33 cellular contexts compared by ENCODE assay signal in the genomic region with DNA sequence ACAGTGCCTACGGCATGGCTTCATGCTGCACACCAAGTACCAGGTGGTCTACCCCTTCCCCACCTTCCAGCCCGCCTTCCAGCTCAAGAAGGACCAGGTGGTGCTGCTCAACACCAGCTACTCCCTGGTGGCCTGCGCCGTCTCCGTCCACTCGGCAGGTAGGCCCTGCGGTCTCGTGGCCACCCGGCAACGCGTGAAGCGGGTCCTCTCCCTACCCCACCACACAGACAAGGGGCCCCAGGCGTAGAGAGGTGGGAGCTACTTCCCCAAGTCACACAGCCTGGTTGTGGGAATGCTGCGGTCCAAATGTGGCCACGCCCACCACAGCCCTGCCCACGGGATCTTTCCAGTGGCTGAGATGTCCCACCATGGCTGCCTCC. TPM values are rescaled to one million over a fixed set of nuclear protein-coding genes. Genes with fewer than 3 reads are reported as not detected.
"Had no signal": no experiment of that assay in that cellular context is flagged by ENCODE, and none has a peak within 500 bp of the region (broad histone marks: within the 10 kb centered on the region; RNA-seq: fewer than 3 reads in every experiment).

No MANE protein-coding gene starts in this region.

- ATAC-seq: activated naive CD4-positive, alpha-beta T cell treated with anti-CD3 and anti-CD28 coated beads, Interleukin-2, amount 50 U/mL, for 72 hours; activated naive CD8-positive, alpha-beta T cell treated with anti-CD3 and anti-CD28 coated beads, Interleukin-2, amount 50 U/mL, for 24 hours; activated T-cell treated with anti-CD3 and anti-CD28 coated beads, Interleukin-2, amount 50 U/mL, for 4 hours; body of pancreas; Panc1; T-cell had no signal

- H3K4me3 ChIP-seq: ascending aorta, body of pancreas had no signal

- H3K9me3 ChIP-seq: ascending aorta, body of pancreas had no signal

- FAIRE-seq: bronchial epithelial cell, TTC549 had no signal

- H3K27ac ChIP-seq: ascending aorta, body of pancreas, KMS-11 had no signal

- DNase-seq: activated B cell treated with CpG ODN at 0.5 μM for 24 hours; activated CD4-positive, alpha-beta T cell treated with anti-CD3 and anti-CD28 coated beads for 1 hour; activated CD4-positive, alpha-beta T cell treated with anti-CD3 and anti-CD28 coated beads, Interleukin-2, amount 10 ng/mL, durations not matched to agents 24 days and 14 days; activated CD4-positive, alpha-beta T cell treated with anti-CD3 and anti-CD28 coated beads, Interleukin-2, amount 50 U/mL, for 48 hours; activated CD8-positive, alpha-beta memory T cell treated with anti-CD3 and anti-CD28 coated beads for 24 hours; activated effector memory CD4-positive, alpha-beta T cell treated with anti-CD3 and anti-CD28 coated beads, Interleukin-2, amount 50 U/mL, for 16 hours; activated naive CD4-positive, alpha-beta T cell treated with Interleukin-2 at 50 U/mL for 16 hours; activated naive CD8-positive, alpha-beta T cell treated with anti-CD3 and anti-CD28 coated beads, Interleukin-2, amount 50 U/mL, for 24 hours; activated T-cell treated with anti-CD3 and anti-CD28 coated beads, Interleukin-2, amount 50 U/mL, for 4 hours; amniotic stem cell; body of pancreas; central memory CD4-positive, alpha-beta T cell; NCI-H1092; NCI-H1417; NCI-H1930; NCI-H2107; NCI-H2171 treated with DMSO at 0.1 percent for 48 hours; NCI-H345; NCI-H510A; NCI-H526 treated with DMSO at 0.1 percent for 48 hours; NCI-H82; OCI-M1; RPMI8226; SHP77 treated with DMSO at 0.1 percent for 48 hours; T-cell; T-helper 2 cell; T1000 had no signal

- H3K27me3 ChIP-seq: ascending aorta, body of pancreas had no signal

- H3K4me2 ChIP-seq: KMS-11 had no signal

RNA-seq across cellular contexts. Expression of gene PODNL1, which starts 18.1 kb away (rescaled TPM):
- total RNA-seq: activated B cell treated with CpG ODN at 0.5 μM for 24 hours; activated CD4-positive, alpha-beta T cell treated with anti-CD3 and anti-CD28 coated beads, Interleukin-2, amount 10 ng/mL, durations not matched to agents 24 days and 14 days; bronchial epithelial cell had no signal

RNA-seq across cellular contexts. Expression of gene BRME1, which starts 50.4 kb away (rescaled TPM):
- total RNA-seq: ascending aorta had no signal
